ENCODE assay signal across 18 cellular contexts in the genomic region with DNA sequence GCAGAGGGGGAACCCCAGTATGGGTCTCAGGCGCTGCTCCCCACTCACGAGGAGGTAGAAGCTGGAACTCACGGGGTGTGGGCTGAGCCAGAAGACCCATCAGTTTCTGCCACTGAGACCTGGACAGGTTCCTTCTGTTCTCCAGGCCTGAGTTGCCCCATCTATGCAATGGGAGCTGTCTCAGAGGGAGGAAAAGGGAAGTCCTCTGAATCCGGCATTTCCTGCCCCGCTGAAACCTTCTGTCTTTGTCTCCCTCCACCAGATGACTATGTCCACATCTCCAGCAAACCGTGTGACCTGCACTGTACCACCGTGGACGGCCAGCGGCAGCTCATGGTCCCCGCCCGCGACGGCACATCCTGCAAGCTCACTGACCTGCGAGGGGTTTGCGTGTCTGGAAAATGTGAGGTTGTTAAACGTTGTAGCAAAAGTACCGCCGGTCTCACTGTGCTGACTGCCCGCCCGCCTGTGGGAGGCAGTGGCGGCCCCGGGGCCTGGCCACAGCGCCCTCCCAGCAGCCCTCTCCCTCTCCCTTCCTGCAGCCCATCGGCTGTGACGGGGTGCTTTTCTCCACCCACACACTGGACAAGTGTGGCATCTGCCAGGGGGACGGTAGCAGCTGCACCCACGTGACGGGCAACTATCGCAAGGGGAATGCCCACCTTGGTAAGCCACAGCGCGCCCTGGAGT. TPM values are rescaled to one million over a fixed set of nuclear protein-coding genes. Genes with fewer than 3 reads are reported as not detected.
A peak's percentile ranks its signal among the peaks of the same experiment; 100 is the strongest.
DNase-seq lines count a peak whose midpoint lies in the region; TF ChIP-seq lines count a peak whose summit lies in the region.
"Had no signal": no experiment of that assay in that cellular context is flagged by ENCODE, and none has a peak within 500 bp of the region (broad histone marks: within the 10 kb centered on the region; RNA-seq: fewer than 3 reads in every experiment).

No MANE protein-coding gene starts in this region.

- DNase-seq in GM13976 (ENCODE audit: low spot score) (peak; percentile 72), OCI-M1 (lab: John Stamatoyannopoulos, UW) (peak; percentile 22), left kidney (ENCODE audit: low read depth, low spot score) (peak; percentile 57), posterior vena cava (ENCODE audit: low spot score) (no peak), dedifferentiated amniotic fluid mesenchymal stem cell (ENCODE audit: extremely low spot score) (no peak), ovary (no peak)
- no peak for DNase-seq in activated CD4-positive, CD25-positive, alpha-beta regulatory T cell treated with anti-CD3 and anti-CD28 coated beads, Interleukin-2, amount 50 U/mL, for 72 hours
- DNase-seq: activated CD4-positive, alpha-beta memory T cell treated with anti-CD3 and anti-CD28 coated beads for 36 hours; activated effector memory CD4-positive, alpha-beta T cell treated with Interleukin-2 at 50 U/mL for 16 hours; DMS153; gastrocnemius medialis; NCI-H1417; NCI-H446 treated with DMSO at 0.1 percent for 48 hours; stimulated activated CD4-positive, alpha-beta T cell treated with anti-CD3 and anti-CD28 coated beads, Interleukin-1b, Interleukin-23, amount 100 ng/mL, for 48 hours; stimulated activated CD8-positive, alpha-beta memory T cell treated with anti-CD3 and anti-CD28 coated beads, Interleukin-4, amount 100 ng/mL, for 48 hours had no signal

- H3K4me1 ChIP-seq in BLaER1 treated with 17β-estradiol and CSF1 and Interleukin-3, amounts not matched to agents 10 nM and 100 nM: peaks cover 25 to 51% (median 38%) of the 10 kb centered on the region in 10 experiments
- H3K4me1 ChIP-seq in ovary (ENCODE audit: insufficient read depth): peaks cover 5% of the 10 kb centered on the region

- in situ Hi-C loops in GM13976 (cut with MboI; ENCODE audit: low sequenced_read_pairs, unreplicated experiment): loop anchor here (25.0 kb wide), 1 partner anchor 197 kb away; a partner anchor contains a TSS

- intact Hi-C loops in posterior vena cava (cut with DNase I): no loop called here
- intact Hi-C loops in ovary (cut with DNase I): no loop called here

- H3K4me2 ChIP-seq in BLaER1 treated with 17β-estradiol and CSF1 and Interleukin-3, amounts not matched to agents 10 nM and 100 nM: peak overlapping the region; percentile 77 to 94 (median 84)

- H3K4me3 ChIP-seq in BLaER1 treated with 17β-estradiol and CSF1 and Interleukin-3, amounts not matched to agents 10 nM and 100 nM: peak overlapping the region; percentile 8 to 55 (median 22); a peak in 13 of 20 replicates
- H3K4me3 ChIP-seq in ovary: no peak overlapping the region

- no peak for TF ChIP-seq POLR2A in ovary (IDR thresholded peaks at IDR 0.05)

- H3K27me3 ChIP-seq in BLaER1 treated with 17β-estradiol and CSF1 and Interleukin-3, amounts not matched to agents 10 nM and 100 nM: peaks cover 18 to 30% (median 25%) of the 10 kb centered on the region in 11 experiments
- no peaks in the 10 kb centered on the region for H3K27me3 ChIP-seq in ovary

- no peaks in the 10 kb centered on the region for H3K9me3 ChIP-seq in BLaER1 treated with 17β-estradiol and CSF1 and Interleukin-3, amounts not matched to agents 10 nM and 100 nM (replicated peaks in 1 of 11)
- H3K9me3 ChIP-seq in ovary: no peaks in the 10 kb centered on the region
- H3K9me3 ChIP-seq: gastrocnemius medialis had no signal

- no peaks in the 10 kb centered on the region for H3K36me3 ChIP-seq in BLaER1 treated with 17β-estradiol and CSF1 and Interleukin-3, amounts not matched to agents 10 nM and 100 nM
- H3K36me3 ChIP-seq in ovary: no peaks in the 10 kb centered on the region
- H3K36me3 ChIP-seq: gastrocnemius medialis had no signal

- H4K20me1 ChIP-seq in BLaER1 treated with 17β-estradiol and CSF1 and Interleukin-3, amounts not matched to agents 10 nM and 100 nM: no peaks in the 10 kb centered on the region; a peak in 1 of 22 replicates

- TF ChIP-seq CTCF in GM13976 (IDR thresholded peaks at IDR 0.05; ENCODE audit: borderline replicate concordance, control extremely low read depth, extremely low read depth, insufficient read depth, missing control alignments) (peak; percentile 20), ovary (IDR thresholded peaks at IDR 0.05) (no peak)

- peak overlapping the region in 9 of 11 experiments; percentile 49 to 77 (median 67); a peak in 18 of 22 replicates for H3K27ac ChIP-seq in BLaER1 treated with 17β-estradiol and CSF1 and Interleukin-3, amounts not matched to agents 10 nM and 100 nM
- H3K27ac ChIP-seq in ovary: no peak overlapping the region

- no peak for TF ChIP-seq EP300 in ovary (IDR thresholded peaks at IDR 0.05)

- H3K9ac ChIP-seq in BLaER1 treated with 17β-estradiol and CSF1 and Interleukin-3, amounts not matched to agents 10 nM and 100 nM: peak overlapping the region in 9 of 11 experiments; percentile 31 to 74 (median 62); a peak in 17 of 22 replicates

- WGBS in ovary, 3 donors: 90 to 91% (median 91%) methylated on average over 30 to 31 of the region's 31 CpGs

RNA-seq across cellular contexts. Expression of a gene that starts 6.0 kb away (rescaled TPM):
- total RNA-seq in posterior vena cava (10 to 100 TPM in 1 of 2 donors, 1 to 10 TPM in 1; 5.5 to 11.3 TPM), ovary (10 to 100 TPM in 1 of 7 donors, 1 to 10 TPM in 6; 1.3 to 18.5 (median 1.9) TPM)
- polyA plus RNA-seq in ovary: 1 to 10 TPM in 1 of 2 donors, under 1 TPM in 1; 0.27 to 1.9 TPM
- total RNA-seq: pulmonary artery endothelial cell; T-helper 2 cell treated with Interferon-gamma antibody and Interleukin-4, amounts not matched to agents 100 ng/mL and 5 ng/mL, for 36 hours had no signal

RNA-seq across cellular contexts. Expression of a gene that starts 15.7 kb away (rescaled TPM):
- total RNA-seq in posterior vena cava: not detected
- not detected for total RNA-seq in ovary
- not detected for polyA plus RNA-seq in ovary
- total RNA-seq: activated CD4-positive, alpha-beta memory T cell treated with anti-CD3 and anti-CD28 coated beads for 36 hours; gastrocnemius medialis; pulmonary artery endothelial cell; T-helper 2 cell treated with Interferon-gamma antibody and Interleukin-4, amounts not matched to agents 100 ng/mL and 5 ng/mL, for 36 hours had no signal

Comparison
In these comparisons a context has a peak if more than half of its experiments do, and no peak if none do; other contexts are left out.
1. H3K27ac ChIP-seq: peak in BLaER1 treated with 17β-estradiol and CSF1 and Interleukin-3, amounts not matched to agents 10 nM and 100 nM (9 of 11); none in ovary (0 of 2).
2. DNase-seq: peak in GM13976 (single experiment), OCI-M1 (single experiment) and left kidney (single experiment); none in posterior vena cava (single experiment), dedifferentiated amniotic fluid mesenchymal stem cell (single experiment), ovary (0 of 5) and activated CD4-positive, CD25-positive, alpha-beta regulatory T cell treated with anti-CD3 and anti-CD28 coated beads, Interleukin-2, amount 50 U/mL, for 72 hours (single experiment).